Comparison of ENCODE assay signal across 8 cellular contexts in the genomic region with DNA sequence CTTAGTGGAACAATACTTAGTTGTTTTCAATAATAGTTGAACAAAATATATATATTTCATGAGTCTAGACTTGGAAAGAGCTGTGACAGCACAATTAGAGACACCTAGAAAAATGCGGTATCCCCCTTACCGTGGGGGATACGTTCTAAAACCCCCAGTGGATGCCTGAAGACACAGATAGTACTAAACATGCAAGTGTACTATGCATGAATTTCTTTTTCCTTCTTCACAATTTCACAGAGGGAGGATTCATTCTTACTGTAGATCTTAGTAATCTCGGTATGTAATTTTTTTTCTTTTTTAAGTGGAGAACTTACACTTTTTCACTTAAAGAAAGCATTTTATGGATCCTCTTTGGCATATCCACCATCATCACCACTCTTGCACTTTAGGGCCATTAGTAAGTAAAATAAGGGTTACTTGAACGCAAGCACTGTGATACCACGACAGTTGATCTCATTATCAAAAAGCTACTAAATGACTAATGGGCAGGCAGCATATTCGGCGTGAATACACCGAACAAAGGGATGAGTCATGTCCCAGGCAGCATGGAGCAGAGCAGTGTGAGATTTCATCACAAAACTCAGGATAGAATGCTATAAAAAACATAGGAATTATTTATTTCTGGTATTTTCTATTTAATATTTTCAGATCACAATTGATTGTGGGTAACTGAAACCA.
DNase-seq lines count a peak whose midpoint lies in the region; ATAC-seq, FAIRE-seq and TF ChIP-seq lines count a peak whose summit lies in the region.

No MANE protein-coding gene starts in this region.

- no peak overlapping the region for H3K27ac ChIP-seq in AG04450 (ENCODE audit: low read depth, low read length)

- H3K27me3 ChIP-seq in AG04450 (ENCODE audit: control insufficient read depth, insufficient read depth, low read length), result no peaks in the 10 kb centered on the region

- H3K4me1 Mint-ChIP-seq in T-helper 2 cell treated with Interferon-gamma antibody and Interleukin-4, amounts not matched to agents 5 μg/mL and 100 μg/mL, for 36 hours (ENCODE audit: low read depth), result peaks cover 5% of the 10 kb centered on the region

- POLR2A ChIA-PET in AG04450 (lab: Yijun Ruan, JAX), result no interaction called here

- ATAC-seq in HG03571 (IDR thresholded peaks at IDR 0.05; ENCODE audit: unreplicated experiment), result no peak

- H3K9me3 ChIP-seq in AG04450 (ENCODE audit: control insufficient read depth, insufficient read depth, low read length), result no peaks in the 10 kb centered on the region; the same call in 1 of the 2 replicates

- peaks cover 21% of the 10 kb centered on the region for H3K9me3 Mint-ChIP-seq in T-helper 2 cell treated with Interferon-gamma antibody and Interleukin-4, amounts not matched to agents 5 μg/mL and 100 μg/mL, for 36 hours

- DNase-seq in AG04450 (ENCODE audit: low read depth, low spot score) (peak; percentile 43), H4 (ENCODE audit: low spot score) (peak; percentile 77), frontal cortex (ENCODE audit: low spot score in 2 of 2) (peak in 1 of 2 donors; percentile 12), stromal cell of bone marrow (ENCODE audit: low read depth) (peak; percentile 60), G401 (ENCODE audit: low spot score) (no peak), CD1c-positive myeloid dendritic cell (ENCODE audit: extremely low spot score) (no peak)
- peak; percentile 13 for DNase-seq in T-helper 2 cell treated with Interferon-gamma antibody and Interleukin-4, amounts not matched to agents 5 μg/mL and 100 μg/mL, for 36 hours (ENCODE audit: low spot score)

- H3K4me3 ChIP-seq in AG04450 (ENCODE audit: low read depth, low read length), result peak overlapping the region; percentile 43

- no peak for TF ChIP-seq CTCF in AG04450 (IDR thresholded peaks at IDR 0.05; ENCODE audit: low read depth, low read length)

- H3K36me3 Mint-ChIP-seq in T-helper 2 cell treated with Interferon-gamma antibody and Interleukin-4, amounts not matched to agents 5 μg/mL and 100 μg/mL, for 36 hours (ENCODE audit: low read depth), result peaks cover 2% of the 10 kb centered on the region

- peak; percentile 30 for FAIRE-seq in frontal cortex (lab: Jason Lieb, UNC)

- H3K27me3 Mint-ChIP-seq in T-helper 2 cell treated with Interferon-gamma antibody and Interleukin-4, amounts not matched to agents 5 μg/mL and 100 μg/mL, for 36 hours (ENCODE audit: low read depth), result peaks cover 14% of the 10 kb centered on the region

- CTCF ChIA-PET in AG04450 (lab: Charles Lee), result interaction anchor here (0.6 to 2.2 kb wide), 5 partner anchors 12 to 439 kb away, joined by 3 to 7 read pairs (median 3); no protein-coding TSS in a partner anchor

- H3K4me3 Mint-ChIP-seq in T-helper 2 cell treated with Interferon-gamma antibody and Interleukin-4, amounts not matched to agents 5 μg/mL and 100 μg/mL, for 36 hours, result no peak overlapping the region

- no peak overlapping the region for H3K27ac Mint-ChIP-seq in T-helper 2 cell treated with Interferon-gamma antibody and Interleukin-4, amounts not matched to agents 5 μg/mL and 100 μg/mL, for 36 hours

- in situ Hi-C loops in G401 (cut with HindIII; ENCODE audit: low sequenced_read_pairs), result no loop called here

Comparison
In these comparisons a context has a peak if more than half of its experiments do, and no peak if none do; other contexts are left out.
1. DNase-seq: peak in AG04450 (single experiment), H4 (single experiment), T-helper 2 cell treated with Interferon-gamma antibody and Interleukin-4, amounts not matched to agents 5 μg/mL and 100 μg/mL, for 36 hours (single experiment) and stromal cell of bone marrow (single experiment); none in G401 (single experiment) and CD1c-positive myeloid dendritic cell (single experiment).